In genomic region chr20:14374191-14374590, GRCh38 we compare ENCODE assay signal across 24 cellular contexts. TPM values are rescaled to one million over a fixed set of nuclear protein-coding genes. Genes with fewer than 3 reads are reported as not detected.
DNase-seq lines count a peak whose midpoint lies in the region; ATAC-seq and TF ChIP-seq lines count a peak whose summit lies in the region.
"Had no signal": no experiment of that assay in that cellular context is flagged by ENCODE, and none has a peak within 500 bp of the region (broad histone marks: within the 10 kb centered on the region; RNA-seq: fewer than 3 reads in every experiment).

No MANE protein-coding gene starts in this region.

- intact Hi-C loops in activated T-helper 1 cell treated with anti-CD3 and anti-CD28 coated beads, Interleukin-12 subunit alpha, Interleukin-12 subunit beta, Interleukin-2, Interleukin-4 antibody, amounts not matched to agents 30 ng/mL and 10 ng/mL and 1 ng/mL, durations not matched to agents 14 hours and 24 hours and 36 hours (cut with micrococcal nuclease): no loop called here

- CTCF ChIA-PET in activated CD8-positive, alpha-beta T cell treated with anti-CD3 and anti-CD28 coated beads, Interleukin-2, amount 10 ng/mL, durations not matched to agents 7 days and 5 days (lab: Charles Lee): no interaction called here

- peaks cover 70% of the 10 kb centered on the region for H3K4me1 Mint-ChIP-seq in neural crest cell
- H3K4me1 Mint-ChIP-seq in activated CD8-positive, alpha-beta T cell treated with anti-CD3 and anti-CD28 coated beads, Interleukin-2, amount 10 ng/mL, durations not matched to agents 7 days and 5 days (ENCODE audit: low read depth): no peaks in the 10 kb centered on the region
- H3K4me1 Mint-ChIP-seq in activated T-helper 1 cell treated with anti-CD3 and anti-CD28 coated beads, Interleukin-12 subunit alpha, Interleukin-12 subunit beta, Interleukin-2, Interleukin-4 antibody, amounts not matched to agents 30 ng/mL and 10 ng/mL and 1 ng/mL, durations not matched to agents 14 hours and 24 hours and 36 hours (ENCODE audit: low read depth): no peaks in the 10 kb centered on the region
- H3K4me1 Mint-ChIP-seq: CD4-positive, CD25-positive, alpha-beta regulatory T cell had no signal

- H3K4me3 ChIP-seq in ectodermal cell (ENCODE audit: insufficient read depth, low read depth, low read length): no peak overlapping the region
- H3K4me3 ChIP-seq: BLaER1, MG63, SJSA1 had no signal

- ATAC-seq in activated CD8-positive, alpha-beta T cell treated with anti-CD3 and anti-CD28 coated beads, Interleukin-2, amount 10 ng/mL, durations not matched to agents 7 days and 5 days: no peak
- no peak for ATAC-seq in HG03432 (IDR thresholded peaks at IDR 0.05; ENCODE audit: unreplicated experiment)

- peak overlapping the region; percentile 63 for H3K4me3 Mint-ChIP-seq in neural crest cell
- no peak overlapping the region for H3K4me3 Mint-ChIP-seq in activated CD8-positive, alpha-beta T cell treated with anti-CD3 and anti-CD28 coated beads, Interleukin-2, amount 10 ng/mL, durations not matched to agents 7 days and 5 days
- no peak overlapping the region for H3K4me3 Mint-ChIP-seq in activated T-helper 1 cell treated with anti-CD3 and anti-CD28 coated beads, Interleukin-12 subunit alpha, Interleukin-12 subunit beta, Interleukin-2, Interleukin-4 antibody, amounts not matched to agents 30 ng/mL and 10 ng/mL and 1 ng/mL, durations not matched to agents 14 hours and 24 hours and 36 hours
- H3K4me3 Mint-ChIP-seq: CD4-positive, CD25-positive, alpha-beta regulatory T cell had no signal

- no peaks in the 10 kb centered on the region for H3K27me3 ChIP-seq in ectodermal cell (ENCODE audit: control insufficient read depth, insufficient read depth, low read length, poor library complexity, severe bottlenecking)
- H3K27me3 ChIP-seq: BLaER1, MG63, SJSA1 had no signal

- no peaks in the 10 kb centered on the region for H3K27me3 Mint-ChIP-seq in neural crest cell (ENCODE audit: low read depth)
- no peaks in the 10 kb centered on the region for H3K27me3 Mint-ChIP-seq in activated CD8-positive, alpha-beta T cell treated with anti-CD3 and anti-CD28 coated beads, Interleukin-2, amount 10 ng/mL, durations not matched to agents 7 days and 5 days (ENCODE audit: low read depth)
- H3K27me3 Mint-ChIP-seq in activated T-helper 1 cell treated with anti-CD3 and anti-CD28 coated beads, Interleukin-12 subunit alpha, Interleukin-12 subunit beta, Interleukin-2, Interleukin-4 antibody, amounts not matched to agents 30 ng/mL and 10 ng/mL and 1 ng/mL, durations not matched to agents 14 hours and 24 hours and 36 hours (ENCODE audit: insufficient read depth): no peaks in the 10 kb centered on the region
- H3K27me3 Mint-ChIP-seq: CD4-positive, CD25-positive, alpha-beta regulatory T cell had no signal

- DNase-seq in NCI-H82 (lab: John Stamatoyannopoulos, UW) (peak; percentile 30), NCI-H82 treated with DMSO at 0.1 percent for 48 hours (lab: John Stamatoyannopoulos, UW; ENCODE audit: unreplicated experiment) (no peak), neural crest cell (ENCODE audit: low read depth, low spot score) (no peak)
- no peak for DNase-seq in activated CD8-positive, alpha-beta T cell treated with anti-CD3 and anti-CD28 coated beads, Interleukin-2, amount 10 ng/mL, durations not matched to agents 7 days and 5 days
- no peak for DNase-seq in activated T-helper 1 cell treated with anti-CD3 and anti-CD28 coated beads, Interleukin-12 subunit alpha, Interleukin-12 subunit beta, Interleukin-2, Interleukin-4 antibody, amounts not matched to agents 30 ng/mL and 10 ng/mL and 1 ng/mL, durations not matched to agents 14 hours and 24 hours and 36 hours (ENCODE audit: low spot score)
- DNase-seq: CD4-positive, CD25-positive, alpha-beta regulatory T cell; DMS153; HCEC 1CT; IMR-90; KG1; MG63; NCI-H1048; NCI-H1417 treated with DMSO at 0.1 percent for 48 hours; NCI-H1694 treated with DMSO at 0.1 percent for 48 hours; NCI-H2081; NCI-H2171 treated with DMSO at 0.1 percent for 48 hours; NCI-H446 treated with DMSO at 0.1 percent for 48 hours; NCI-H774; Right ventricle myocardium superior; RPMI8226 had no signal

- H3K27ac ChIP-seq in ectodermal cell (ENCODE audit: insufficient read depth, low read depth, low read length, poor library complexity, severe bottlenecking): peak overlapping the region; percentile 52
- H3K27ac ChIP-seq: BLaER1, SJSA1 had no signal

- H3K9me3 ChIP-seq in ectodermal cell (ENCODE audit: control insufficient read depth, low read length): no peaks in the 10 kb centered on the region
- H3K9me3 ChIP-seq: BLaER1, MG63, SJSA1 had no signal

- peaks cover 4% of the 10 kb centered on the region for H3K9me3 Mint-ChIP-seq in neural crest cell
- H3K9me3 Mint-ChIP-seq in activated CD8-positive, alpha-beta T cell treated with anti-CD3 and anti-CD28 coated beads, Interleukin-2, amount 10 ng/mL, durations not matched to agents 7 days and 5 days (ENCODE audit: insufficient read depth): peaks cover 7% of the 10 kb centered on the region
- H3K9me3 Mint-ChIP-seq in activated T-helper 1 cell treated with anti-CD3 and anti-CD28 coated beads, Interleukin-12 subunit alpha, Interleukin-12 subunit beta, Interleukin-2, Interleukin-4 antibody, amounts not matched to agents 30 ng/mL and 10 ng/mL and 1 ng/mL, durations not matched to agents 14 hours and 24 hours and 36 hours: peaks cover 8% of the 10 kb centered on the region

- no peak for TF ChIP-seq CTCF in neural crest cell (conservative IDR thresholded peaks at IDR 0.05)

- POLR2A ChIA-PET in activated CD8-positive, alpha-beta T cell treated with anti-CD3 and anti-CD28 coated beads, Interleukin-2, amount 10 ng/mL, durations not matched to agents 7 days and 5 days (lab: Charles Lee): no interaction called here

- H3K36me3 ChIP-seq in ectodermal cell (ENCODE audit: control insufficient read depth, insufficient read depth, low read length): no peaks in the 10 kb centered on the region
- H3K36me3 ChIP-seq: BLaER1, MG63, SJSA1 had no signal

- peaks cover 4% of the 10 kb centered on the region for H3K36me3 Mint-ChIP-seq in neural crest cell (ENCODE audit: low read depth)
- no peaks in the 10 kb centered on the region for H3K36me3 Mint-ChIP-seq in activated CD8-positive, alpha-beta T cell treated with anti-CD3 and anti-CD28 coated beads, Interleukin-2, amount 10 ng/mL, durations not matched to agents 7 days and 5 days (ENCODE audit: low read depth)
- no peaks in the 10 kb centered on the region for H3K36me3 Mint-ChIP-seq in activated T-helper 1 cell treated with anti-CD3 and anti-CD28 coated beads, Interleukin-12 subunit alpha, Interleukin-12 subunit beta, Interleukin-2, Interleukin-4 antibody, amounts not matched to agents 30 ng/mL and 10 ng/mL and 1 ng/mL, durations not matched to agents 14 hours and 24 hours and 36 hours (ENCODE audit: low read depth)
- H3K36me3 Mint-ChIP-seq: CD4-positive, CD25-positive, alpha-beta regulatory T cell had no signal

- 13 to 27% methylated on average over 2 to 3 of the region's 3 CpGs for WGBS in ectodermal cell, 2 experiments

- H3K4me1 ChIP-seq in ectodermal cell (ENCODE audit: control insufficient read depth, insufficient read depth, low read length): peaks cover 49% of the 10 kb centered on the region
- H3K4me1 ChIP-seq: BLaER1, SJSA1 had no signal

- H3K27ac Mint-ChIP-seq in neural crest cell (ENCODE audit: unreplicated experiment): no peak overlapping the region
- H3K27ac Mint-ChIP-seq in activated CD8-positive, alpha-beta T cell treated with anti-CD3 and anti-CD28 coated beads, Interleukin-2, amount 10 ng/mL, durations not matched to agents 7 days and 5 days: no peak overlapping the region
- H3K27ac Mint-ChIP-seq in activated T-helper 1 cell treated with anti-CD3 and anti-CD28 coated beads, Interleukin-12 subunit alpha, Interleukin-12 subunit beta, Interleukin-2, Interleukin-4 antibody, amounts not matched to agents 30 ng/mL and 10 ng/mL and 1 ng/mL, durations not matched to agents 14 hours and 24 hours and 36 hours: no peak overlapping the region
- H3K27ac Mint-ChIP-seq: CD4-positive, CD25-positive, alpha-beta regulatory T cell had no signal

RNA-seq across cellular contexts. Expression of gene FLRT3, which starts 36.8 kb away (rescaled TPM):
- polyA plus RNA-seq in ectodermal cell (2013, experiment 1 of 4): 52.7 TPM
- 69.5 TPM for polyA plus RNA-seq in ectodermal cell (2013, experiment 2 of 4)
- 53.4 TPM for polyA plus RNA-seq in ectodermal cell (2013, experiment 3 of 4)
- polyA plus RNA-seq in ectodermal cell (2013, experiment 4 of 4): 53.3 TPM
- total RNA-seq in neural crest cell: 35.2 and 36.3 TPM in 2 replicates
- total RNA-seq in activated CD8-positive, alpha-beta T cell treated with anti-CD3 and anti-CD28 coated beads, Interleukin-2, amount 10 ng/mL, durations not matched to agents 7 days and 5 days: not detected
- total RNA-seq in activated T-helper 1 cell treated with anti-CD3 and anti-CD28 coated beads, Interleukin-12 subunit alpha, Interleukin-12 subunit beta, Interleukin-2, Interleukin-4 antibody, amounts not matched to agents 30 ng/mL and 10 ng/mL and 1 ng/mL, durations not matched to agents 14 hours and 24 hours and 36 hours: not detected in 2 replicates
- total RNA-seq: CD4-positive, CD25-positive, alpha-beta regulatory T cell had no signal
- polyA plus RNA-seq: CD4-positive, CD25-positive, alpha-beta regulatory T cell had no signal

Comparison
In these comparisons a context has a peak if more than half of its experiments do, and no peak if none do; other contexts are left out.
1. RNA of gene FLRT3, which starts 36.8 kb away (total RNA-seq): 35.2 to 36.3 TPM in neural crest cell; not detected in activated CD8-positive, alpha-beta T cell treated with anti-CD3 and anti-CD28 coated beads, Interleukin-2, amount 10 ng/mL, durations not matched to agents 7 days and 5 days and not detected in activated T-helper 1 cell treated with anti-CD3 and anti-CD28 coated beads, Interleukin-12 subunit alpha, Interleukin-12 subunit beta, Interleukin-2, Interleukin-4 antibody, amounts not matched to agents 30 ng/mL and 10 ng/mL and 1 ng/mL, durations not matched to agents 14 hours and 24 hours and 36 hours; every median in the first group is over 10 times any median in the second.